ENCODE assay signal across 18 cellular contexts in genomic region chr20:62145688-62146018, GRCh38. TPM values are rescaled to one million over a fixed set of nuclear protein-coding genes. Genes with fewer than 3 reads are reported as not detected.
DNase-seq lines count a peak whose midpoint lies in the region; ATAC-seq and TF ChIP-seq lines count a peak whose summit lies in the region.
"Had no signal": no experiment of that assay in that cellular context is flagged by ENCODE, and none has a peak within 500 bp of the region (broad histone marks: within the 10 kb centered on the region; RNA-seq: fewer than 3 reads in every experiment).

No MANE protein-coding gene starts in this region.

- 0 out of 2 replicates have a peak overlapping the region, but pooled peaks have one; percentile 89 for H3K4me2 ChIP-seq in PC-3 (ENCODE audit: low read length)

- peak overlapping the region; percentile 81 for H3K4me3 Mint-ChIP-seq in activated CD4-positive, alpha-beta T cell treated with anti-CD3 and anti-CD28 coated beads, Interleukin-2, amount 10 ng/mL, durations not matched to agents 7 days and 5 days
- no peak overlapping the region for H3K4me3 Mint-ChIP-seq in activated CD4-positive, alpha-beta T cell treated with anti-CD3 and anti-CD28 coated beads for 36 hours
- H3K4me3 Mint-ChIP-seq in endodermal cell, result peak overlapping the region; percentile 85

- intact Hi-C loops in activated CD4-positive, alpha-beta T cell treated with anti-CD3 and anti-CD28 coated beads for 36 hours (cut with DNase I, micrococcal nuclease), result loop anchor here in 1 of 2 experiments (1.0 kb wide), 1 partner anchor 12 kb away; no protein-coding TSS in a partner anchor
- intact Hi-C loops in PC-3 (cut with micrococcal nuclease), result no loop called here

- H3K9me3 ChIP-seq in PC-3 (ENCODE audit: low read length) (no peaks in the 10 kb centered on the region), endodermal cell (ENCODE audit: control insufficient read depth, low read length) (no peaks in the 10 kb centered on the region), neuron (ENCODE audit: low read length) (peaks cover 9% of the 10 kb centered on the region)
- H3K9me3 ChIP-seq: A549, right atrium auricular region, thyroid gland had no signal

- CTCF ChIA-PET in activated CD4-positive, alpha-beta T cell treated with anti-CD3 and anti-CD28 coated beads, Interleukin-2, amount 10 ng/mL, durations not matched to agents 7 days and 5 days (lab: Charles Lee), result no interaction called here
- CTCF ChIA-PET in activated CD4-positive, alpha-beta T cell treated with anti-CD3 and anti-CD28 coated beads for 36 hours (lab: Charles Lee), result interaction anchor here (1.5 to 1.9 kb wide), 2 partner anchors 10 to 135 kb away, joined by 5 to 9 read pairs; no protein-coding TSS in a partner anchor
- CTCF ChIA-PET in PC-3 (lab: Charles Lee), result no interaction called here

- ATAC-seq in activated CD4-positive, alpha-beta T cell treated with anti-CD3 and anti-CD28 coated beads for 36 hours, result no peak
- ATAC-seq in PC-3, result no peak
- ATAC-seq: A549 had no signal

- H3K9me2 ChIP-seq in PC-3 (replicated peaks; ENCODE audit: low read length), result no peaks in the 10 kb centered on the region

- no TSS peak for BruUV-seq in PC-3 (replicated peaks; lab: Mats Ljungman, UMichigan)

- TF ChIP-seq CTCF in PC-3 (conservative IDR thresholded peaks at IDR 0.05; ENCODE audit: low read depth, low read length), result no peak
- no peak for TF ChIP-seq CTCF in endodermal cell (conservative IDR thresholded peaks at IDR 0.05)

- POLR2A ChIA-PET in activated CD4-positive, alpha-beta T cell treated with anti-CD3 and anti-CD28 coated beads, Interleukin-2, amount 10 ng/mL, durations not matched to agents 7 days and 5 days (lab: Charles Lee), result no interaction called here
- POLR2A ChIA-PET in activated CD4-positive, alpha-beta T cell treated with anti-CD3 and anti-CD28 coated beads for 36 hours (lab: Charles Lee), result interaction anchor here (0.9 kb wide), 1 partner anchor 24 kb away, joined by 3 read pairs; no protein-coding TSS in a partner anchor
- POLR2A ChIA-PET in PC-3 (lab: Charles Lee; ENCODE audit: unreplicated experiment), result no interaction called here

- no peaks in the 10 kb centered on the region for H3F3A ChIP-seq in PC-3 (ENCODE audit: low read length, unreplicated experiment)

- H3K27ac Mint-ChIP-seq in activated CD4-positive, alpha-beta T cell treated with anti-CD3 and anti-CD28 coated beads, Interleukin-2, amount 10 ng/mL, durations not matched to agents 7 days and 5 days, result no peak overlapping the region
- H3K27ac Mint-ChIP-seq in activated CD4-positive, alpha-beta T cell treated with anti-CD3 and anti-CD28 coated beads for 36 hours, result no peak overlapping the region
- no peak overlapping the region for H3K27ac Mint-ChIP-seq in endodermal cell

- peaks cover 68% of the 10 kb centered on the region for H4K20me1 ChIP-seq in PC-3 (ENCODE audit: low read length)

- H3K4me3 ChIP-seq in PC-3 (ENCODE audit: low read length), result no peak overlapping the region
- H3K4me3 ChIP-seq in endodermal cell (ENCODE audit: low read length), result peak overlapping the region; percentile 81
- H3K4me3 ChIP-seq in neuron (ENCODE audit: low read length), result peak overlapping the region; percentile 88
- H3K4me3 ChIP-seq: A549, right atrium auricular region, thyroid gland had no signal

- H3K27me3 ChIP-seq in PC-3 (ENCODE audit: low read length), result no peaks in the 10 kb centered on the region
- no peaks in the 10 kb centered on the region for H3K27me3 ChIP-seq in endodermal cell (ENCODE audit: control insufficient read depth, insufficient read depth, low read length, poor library complexity, severe bottlenecking)
- no peaks in the 10 kb centered on the region for H3K27me3 ChIP-seq in neuron (ENCODE audit: insufficient read depth, low read length)
- H3K27me3 ChIP-seq: right atrium auricular region, thyroid gland had no signal

- H3K79me2 ChIP-seq in PC-3 (ENCODE audit: low read length), result peaks cover 89% of the 10 kb centered on the region

- H3K9ac ChIP-seq in PC-3 (ENCODE audit: low read length) (no peak overlapping the region), endodermal cell (ENCODE audit: extremely low read depth, low read length, poor library complexity, severe bottlenecking) (no peak overlapping the region)

- H2AFZ ChIP-seq in PC-3 (ENCODE audit: low read length), result no peak overlapping the region
- no peak overlapping the region for H2AFZ ChIP-seq in neuron (ENCODE audit: low read depth, low read length)

- H3K36me3 Mint-ChIP-seq in activated CD4-positive, alpha-beta T cell treated with anti-CD3 and anti-CD28 coated beads, Interleukin-2, amount 10 ng/mL, durations not matched to agents 7 days and 5 days (ENCODE audit: low read depth), result peaks cover 8% of the 10 kb centered on the region
- peaks cover 13% of the 10 kb centered on the region for H3K36me3 Mint-ChIP-seq in activated CD4-positive, alpha-beta T cell treated with anti-CD3 and anti-CD28 coated beads for 36 hours (ENCODE audit: low read depth)
- H3K36me3 Mint-ChIP-seq in endodermal cell (ENCODE audit: low read depth), result peaks cover 21% of the 10 kb centered on the region

- H3K36me3 ChIP-seq in PC-3 (ENCODE audit: low read depth, low read length) (peaks cover 8% of the 10 kb centered on the region; the same call in 1 of the 2 replicates), endodermal cell (ENCODE audit: control insufficient read depth, insufficient read depth, low read length) (peaks cover 24% of the 10 kb centered on the region), neuron (ENCODE audit: insufficient read depth, low read length) (peaks cover 22% of the 10 kb centered on the region)

- H3K4me1 ChIP-seq in PC-3 (ENCODE audit: insufficient read depth, low read length) (peaks cover 23% of the 10 kb centered on the region), endodermal cell (ENCODE audit: control insufficient read depth, insufficient read depth, low read length) (peaks cover 14% of the 10 kb centered on the region), neuron (ENCODE audit: insufficient read depth, low read length) (peaks cover 40% of the 10 kb centered on the region)

- WGBS in endodermal cell (ENCODE audit: insufficient coverage in 1 of 2, insufficient read length in 1 of 2), 2 experiments, result 94 to 97% methylated on average over 6 to 7 of the region's 7 CpGs

- no peak for DNase-seq in activated CD4-positive, alpha-beta T cell treated with anti-CD3 and anti-CD28 coated beads, Interleukin-2, amount 10 ng/mL, durations not matched to agents 7 days and 5 days
- DNase-seq in activated CD4-positive, alpha-beta T cell treated with anti-CD3 and anti-CD28 coated beads for 36 hours, result no peak
- DNase-seq in PC-3 (no peak), endodermal cell (no peak), NCI-H1105 (lab: John Stamatoyannopoulos, UW) (no peak), NCI-H226 (no peak), NK-92 (lab: John Stamatoyannopoulos, UW; ENCODE audit: unreplicated experiment) (no peak)
- DNase-seq: activated CD4-positive, CD25-positive, alpha-beta regulatory T cell; aorta; GF-D8; head of caudate nucleus; Kasumi-1; NCI-H187 treated with DMSO at 0.1 percent for 48 hours; NCI-H526; thyroid gland had no signal

- H3K4me1 Mint-ChIP-seq in activated CD4-positive, alpha-beta T cell treated with anti-CD3 and anti-CD28 coated beads, Interleukin-2, amount 10 ng/mL, durations not matched to agents 7 days and 5 days, result peaks cover 43% of the 10 kb centered on the region
- H3K4me1 Mint-ChIP-seq in activated CD4-positive, alpha-beta T cell treated with anti-CD3 and anti-CD28 coated beads for 36 hours, result peaks cover 46% of the 10 kb centered on the region
- peaks cover 30% of the 10 kb centered on the region for H3K4me1 Mint-ChIP-seq in endodermal cell

- H3K27ac ChIP-seq in PC-3 (ENCODE audit: low read length) (no peak overlapping the region), endodermal cell (ENCODE audit: low read depth, low read length) (no peak overlapping the region)
- H3K27ac ChIP-seq: A549, right atrium auricular region, thyroid gland had no signal

- no peaks in the 10 kb centered on the region for H3K27me3 Mint-ChIP-seq in activated CD4-positive, alpha-beta T cell treated with anti-CD3 and anti-CD28 coated beads, Interleukin-2, amount 10 ng/mL, durations not matched to agents 7 days and 5 days
- no peaks in the 10 kb centered on the region for H3K27me3 Mint-ChIP-seq in activated CD4-positive, alpha-beta T cell treated with anti-CD3 and anti-CD28 coated beads for 36 hours
- no peaks in the 10 kb centered on the region for H3K27me3 Mint-ChIP-seq in endodermal cell (ENCODE audit: insufficient read depth)

- no peaks in the 10 kb centered on the region for H3K9me3 Mint-ChIP-seq in activated CD4-positive, alpha-beta T cell treated with anti-CD3 and anti-CD28 coated beads, Interleukin-2, amount 10 ng/mL, durations not matched to agents 7 days and 5 days
- no peaks in the 10 kb centered on the region for H3K9me3 Mint-ChIP-seq in activated CD4-positive, alpha-beta T cell treated with anti-CD3 and anti-CD28 coated beads for 36 hours (ENCODE audit: low read depth)
- H3K9me3 Mint-ChIP-seq in endodermal cell, result no peaks in the 10 kb centered on the region

RNA-seq across cellular contexts. Expression of gene SS18L1, which starts 2.1 kb away (rescaled TPM):
- 10 to 100 TPM; 17.3 to 19.7 TPM for total RNA-seq in activated CD4-positive, alpha-beta T cell treated with anti-CD3 and anti-CD28 coated beads, Interleukin-2, amount 10 ng/mL, durations not matched to agents 7 days and 5 days
- 10 to 100 TPM; 14.3 to 16.6 TPM for total RNA-seq in activated CD4-positive, alpha-beta T cell treated with anti-CD3 and anti-CD28 coated beads for 36 hours
- total RNA-seq in PC-3 (2014; rRNA removed) (17.9 and 19.1 TPM in 2 replicates), endodermal cell (10 to 100 TPM; 23.2 to 28.8 TPM)
- 26.8 TPM for polyA plus RNA-seq in endodermal cell (2013, experiment 1 of 2)
- 25.7 TPM for polyA plus RNA-seq in endodermal cell (2013, experiment 2 of 2)

RNA-seq across cellular contexts. Expression of gene PSMA7, which starts 2.5 kb away (rescaled TPM):
- total RNA-seq in activated CD4-positive, alpha-beta T cell treated with anti-CD3 and anti-CD28 coated beads, Interleukin-2, amount 10 ng/mL, durations not matched to agents 7 days and 5 days, result 100 to 1,000 TPM; 250 to 306 TPM
- 100 to 1,000 TPM; 208 to 296 TPM for total RNA-seq in activated CD4-positive, alpha-beta T cell treated with anti-CD3 and anti-CD28 coated beads for 36 hours
- total RNA-seq in PC-3 (2014; rRNA removed) (751 and 808 TPM in 2 replicates), endodermal cell (100 to 1,000 TPM; 279 to 280 TPM)
- 253 TPM for polyA plus RNA-seq in endodermal cell (2013, experiment 1 of 2)
- polyA plus RNA-seq in endodermal cell (2013, experiment 2 of 2), result 256 TPM

RNA-seq across cellular contexts. Expression of gene LSM14B, which starts 23.4 kb away (rescaled TPM):
- 10 to 100 TPM; 42.6 to 47.1 TPM for total RNA-seq in activated CD4-positive, alpha-beta T cell treated with anti-CD3 and anti-CD28 coated beads, Interleukin-2, amount 10 ng/mL, durations not matched to agents 7 days and 5 days
- 10 to 100 TPM; 38.7 TPM for total RNA-seq in activated CD4-positive, alpha-beta T cell treated with anti-CD3 and anti-CD28 coated beads for 36 hours
- total RNA-seq in PC-3 (2014; rRNA removed) (50.1 and 51.8 TPM in 2 replicates), endodermal cell (10 to 100 TPM; 89.1 to 91.1 TPM)
- polyA plus RNA-seq in endodermal cell (2013, experiment 1 of 2), result 74.6 TPM
- 61.5 TPM for polyA plus RNA-seq in endodermal cell (2013, experiment 2 of 2)

RNA-seq across cellular contexts. Expression of gene MTG2, which starts 37.2 kb away (rescaled TPM):
- total RNA-seq in activated CD4-positive, alpha-beta T cell treated with anti-CD3 and anti-CD28 coated beads, Interleukin-2, amount 10 ng/mL, durations not matched to agents 7 days and 5 days, result 10 to 100 TPM; 33.6 to 37.3 TPM
- total RNA-seq in activated CD4-positive, alpha-beta T cell treated with anti-CD3 and anti-CD28 coated beads for 36 hours, result 10 to 100 TPM; 38.0 to 44.9 TPM
- total RNA-seq in PC-3 (2014; rRNA removed), result 33.9 and 40.5 TPM in 2 replicates
- total RNA-seq in endodermal cell, result 10 to 100 TPM; 28.2 to 29.6 TPM
- polyA plus RNA-seq in endodermal cell (2013, experiment 1 of 2), result 23.8 TPM
- polyA plus RNA-seq in endodermal cell (2013, experiment 2 of 2), result 21.6 TPM
